Comparison of ENCODE assay signal across 6 cellular contexts in the genomic region with DNA sequence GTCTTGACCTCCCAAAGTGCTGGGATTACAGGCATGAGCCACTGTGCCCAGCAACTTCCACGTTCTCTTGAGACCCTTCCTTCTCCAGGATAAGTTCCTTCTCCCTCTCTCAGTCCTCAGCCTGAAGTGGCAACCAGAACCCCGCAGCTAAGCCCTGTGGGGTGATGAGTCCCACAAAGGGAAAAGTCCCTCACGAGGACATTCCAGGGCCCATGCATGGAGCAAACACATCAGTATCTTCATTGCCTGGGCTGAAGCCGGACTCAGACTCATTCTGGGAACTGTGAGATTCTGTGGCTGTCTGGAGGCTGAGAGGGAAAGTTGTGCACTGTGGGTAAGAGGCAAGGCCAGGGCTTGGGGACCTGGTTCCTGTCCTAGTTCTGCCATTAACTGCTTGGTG.
"Had no signal": no experiment of that assay in that cellular context is flagged by ENCODE, and none has a peak within 500 bp of the region (broad histone marks: within the 10 kb centered on the region; RNA-seq: fewer than 3 reads in every experiment).

No MANE protein-coding gene starts in this region.

- H3K4me1 Mint-ChIP-seq: GM23338, IgD-negative memory B cell had no signal

- DNase-seq: H9, HCEC 1CT had no signal

- H3K4me3 Mint-ChIP-seq: GM23338, H9, IgD-negative memory B cell had no signal

- H3K4me2 ChIP-seq: GM23338 had no signal

- H3K4me3 ChIP-seq: GM23338 had no signal

- H3K27ac Mint-ChIP-seq: GM23338, H9, IgD-negative memory B cell had no signal

- H3K27ac ChIP-seq: HL-60 had no signal

- H3K36me3 Mint-ChIP-seq: IgD-negative memory B cell had no signal

- ATAC-seq: GM23338, HepG2 had no signal
